ENCODE assay signal across 14 cellular contexts in the genomic region with DNA sequence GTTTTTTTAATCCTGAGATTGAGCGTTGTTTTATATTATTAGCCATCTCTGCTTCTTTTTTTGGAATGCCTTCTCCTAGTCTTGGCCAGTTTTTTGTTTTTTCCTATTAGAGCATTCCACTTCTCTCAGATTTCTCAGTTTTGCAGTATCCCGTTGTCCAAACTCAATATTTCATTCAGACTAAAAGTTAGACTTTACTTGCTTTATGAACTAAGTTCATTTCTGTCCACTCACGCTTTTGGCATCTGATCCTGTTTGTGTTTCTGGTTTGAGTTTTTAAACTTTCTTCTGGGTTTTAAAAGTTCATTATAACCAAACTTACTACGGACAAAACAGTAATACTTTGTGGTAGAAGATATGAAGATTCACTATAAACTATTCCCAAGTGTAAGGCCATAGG.
A peak's percentile ranks its signal among the peaks of the same experiment; 100 is the strongest.
DNase-seq lines count a peak whose midpoint lies in the region; ATAC-seq and TF ChIP-seq lines count a peak whose summit lies in the region.
"Had no signal": no experiment of that assay in that cellular context is flagged by ENCODE, and none has a peak within 500 bp of the region (broad histone marks: within the 10 kb centered on the region; RNA-seq: fewer than 3 reads in every experiment).

No MANE protein-coding gene starts in this region.

- TF ChIP-seq CTCF in left ventricle myocardium inferior (IDR thresholded peaks at IDR 0.05; ENCODE audit: borderline replicate concordance), result no peak
- TF ChIP-seq CTCF in gastrocnemius medialis (IDR thresholded peaks at IDR 0.05 in 4 of 5, conservative IDR thresholded peaks at IDR 0.05 in 1 of 5), result no peak
- TF ChIP-seq CTCF in vagina (IDR thresholded peaks at IDR 0.05), result no peak

- in situ Hi-C loops in gastrocnemius medialis (cut with MboI; ENCODE audit: low sequenced_read_pairs in 4 of 4), result no loop called here

- intact Hi-C loops in left ventricle myocardium inferior (cut with micrococcal nuclease) (no loop called here), left ventricle myocardium superior (cut with micrococcal nuclease) (loop anchor here (10.0 kb wide), 1 partner anchor 777 kb away; no protein-coding TSS in a partner anchor), gastrocnemius medialis (cut with DNase I; ENCODE audit: low total_unique reads) (loop anchor here (5.0 kb wide), 1 partner anchor 784 kb away; no protein-coding TSS in a partner anchor), vagina (cut with DNase I) (no loop called here)

- DNase-seq in left ventricle myocardium inferior (no peak), left ventricle myocardium superior (no peak), fibroblast of peridontal ligament (ENCODE audit: extremely low read depth) (peak; percentile 4), gastrocnemius medialis (no peak), vagina (ENCODE audit: extremely low spot score in 2 of 2) (no peak), NCI-H446 treated with DMSO at 0.1 percent for 48 hours (lab: John Stamatoyannopoulos, UW) (no peak), amygdala (lab: John Stamatoyannopoulos, UW) (no peak)
- DNase-seq: activated naive CD8-positive, alpha-beta T cell treated with anti-CD3 and anti-CD28 coated beads for 36 hours; foreskin keratinocyte; H9; stimulated activated CD4-positive, alpha-beta T cell treated with anti-CD3 and anti-CD28 coated beads, Interleukin-4, amount 100 ng/mL, for 4 hours had no signal

- no peaks in the 10 kb centered on the region for H3K9me3 ChIP-seq in left ventricle myocardium inferior (replicated peaks)
- no peaks in the 10 kb centered on the region for H3K9me3 ChIP-seq in gastrocnemius medialis
- no peaks in the 10 kb centered on the region for H3K9me3 ChIP-seq in vagina

- H3K36me3 ChIP-seq in left ventricle myocardium inferior, result no peaks in the 10 kb centered on the region
- H3K36me3 ChIP-seq in gastrocnemius medialis, result no peaks in the 10 kb centered on the region
- H3K36me3 ChIP-seq in vagina, result no peaks in the 10 kb centered on the region

- H3K27ac ChIP-seq in left ventricle myocardium inferior (replicated peaks) (peak overlapping the region; percentile 92), gastrocnemius medialis (peak overlapping the region; percentile 63 to 79 (median 72)), vagina (peak overlapping the region; percentile 34)
- H3K27ac ChIP-seq: foreskin keratinocyte had no signal

- no peak for ATAC-seq in left ventricle myocardium superior
- no peak for ATAC-seq in gastrocnemius medialis
- no peak for ATAC-seq in SK-N-SH treated with all-trans-retinoic acid at 6 μM for 48 hours
- ATAC-seq: foreskin keratinocyte, K562 had no signal

- no peak for TF ChIP-seq POLR2A in gastrocnemius medialis (IDR thresholded peaks at IDR 0.05)
- no peak for TF ChIP-seq POLR2A in vagina (IDR thresholded peaks at IDR 0.05)

- H3K4me1 ChIP-seq in left ventricle myocardium inferior, result peaks cover 49% of the 10 kb centered on the region
- peaks cover 27 to 29% of the 10 kb centered on the region in 2 donors for H3K4me1 ChIP-seq in gastrocnemius medialis
- peaks cover 20% of the 10 kb centered on the region for H3K4me1 ChIP-seq in vagina
- H3K4me1 ChIP-seq: foreskin keratinocyte had no signal

- no peaks in the 10 kb centered on the region for H3K27me3 ChIP-seq in left ventricle myocardium inferior (ENCODE audit: low read depth)
- no peaks in the 10 kb centered on the region for H3K27me3 ChIP-seq in gastrocnemius medialis
- H3K27me3 ChIP-seq in vagina, result no peaks in the 10 kb centered on the region
- H3K27me3 ChIP-seq: foreskin keratinocyte had no signal

- H3K4me3 ChIP-seq in left ventricle myocardium inferior (peak overlapping the region; percentile 53), gastrocnemius medialis (peak overlapping the region in 1 of 4 donors; percentile 49), vagina (no peak overlapping the region)
- H3K4me3 ChIP-seq: K562, skin epidermis had no signal

TF ChIP-seq in SK-N-SH treated with all-trans-retinoic acid at 6 μM for 48 hours, 23 proteins besides CTCF, POLR2A, EP300 and RAD21:
- TF ChIP-seq TOX (CRISPR knock-in tag; IDR thresholded peaks at IDR 0.05; ENCODE audit: borderline replicate concordance) (no peak), ISL1 (CRISPR knock-in tag; IDR thresholded peaks at IDR 0.05) (no peak), GLIS3 (CRISPR knock-in tag; IDR thresholded peaks at IDR 0.05) (no peak), ARNTL (CRISPR knock-in tag; IDR thresholded peaks at IDR 0.05; ENCODE audit: borderline replicate concordance, low read depth) (no peak), OSR1 (CRISPR knock-in tag; IDR thresholded peaks at IDR 0.05) (no peak), CSDC2 (CRISPR knock-in tag; IDR thresholded peaks at IDR 0.05) (no peak), PPARA (CRISPR knock-in tag; IDR thresholded peaks at IDR 0.05; ENCODE audit: borderline replicate concordance) (no peak), ZC3H10 (CRISPR knock-in tag; IDR thresholded peaks at IDR 0.05) (no peak), ESRRG (CRISPR knock-in tag; IDR thresholded peaks at IDR 0.05) (no peak), TCF4 (CRISPR knock-in tag; IDR thresholded peaks at IDR 0.05; ENCODE audit: borderline replicate concordance) (no peak), ZNF565 (CRISPR knock-in tag; conservative IDR thresholded peaks at IDR 0.05; ENCODE audit: low read depth) (no peak), BACH2 (CRISPR knock-in tag; IDR thresholded peaks at IDR 0.05; ENCODE audit: borderline replicate concordance) (no peak), SNAI2 (CRISPR knock-in tag; IDR thresholded peaks at IDR 0.05) (no peak), ZFP30 (CRISPR knock-in tag; IDR thresholded peaks at IDR 0.05) (no peak)
- TF ChIP-seq, protein P1, sequence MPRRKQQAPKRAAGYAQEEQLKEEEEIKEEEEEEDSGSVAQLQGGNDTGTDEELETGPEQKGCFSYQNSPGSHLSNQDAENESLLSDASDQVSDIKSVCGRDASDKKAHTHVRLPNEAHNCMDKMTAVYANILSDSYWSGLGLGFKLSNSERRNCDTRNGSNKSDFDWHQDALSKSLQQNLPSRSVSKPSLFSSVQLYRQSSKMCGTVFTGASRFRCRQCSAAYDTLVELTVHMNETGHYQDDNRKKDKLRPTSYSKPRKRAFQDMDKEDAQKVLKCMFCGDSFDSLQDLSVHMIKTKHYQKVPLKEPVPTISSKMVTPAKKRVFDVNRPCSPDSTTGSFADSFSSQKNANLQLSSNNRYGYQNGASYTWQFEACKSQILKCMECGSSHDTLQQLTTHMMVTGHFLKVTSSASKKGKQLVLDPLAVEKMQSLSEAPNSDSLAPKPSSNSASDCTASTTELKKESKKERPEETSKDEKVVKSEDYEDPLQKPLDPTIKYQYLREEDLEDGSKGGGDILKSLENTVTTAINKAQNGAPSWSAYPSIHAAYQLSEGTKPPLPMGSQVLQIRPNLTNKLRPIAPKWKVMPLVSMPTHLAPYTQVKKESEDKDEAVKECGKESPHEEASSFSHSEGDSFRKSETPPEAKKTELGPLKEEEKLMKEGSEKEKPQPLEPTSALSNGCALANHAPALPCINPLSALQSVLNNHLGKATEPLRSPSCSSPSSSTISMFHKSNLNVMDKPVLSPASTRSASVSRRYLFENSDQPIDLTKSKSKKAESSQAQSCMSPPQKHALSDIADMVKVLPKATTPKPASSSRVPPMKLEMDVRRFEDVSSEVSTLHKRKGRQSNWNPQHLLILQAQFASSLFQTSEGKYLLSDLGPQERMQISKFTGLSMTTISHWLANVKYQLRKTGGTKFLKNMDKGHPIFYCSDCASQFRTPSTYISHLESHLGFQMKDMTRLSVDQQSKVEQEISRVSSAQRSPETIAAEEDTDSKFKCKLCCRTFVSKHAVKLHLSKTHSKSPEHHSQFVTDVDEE (CRISPR knock-in tag; IDR thresholded peaks at IDR 0.05), result no peak
- TF ChIP-seq, protein P2, sequence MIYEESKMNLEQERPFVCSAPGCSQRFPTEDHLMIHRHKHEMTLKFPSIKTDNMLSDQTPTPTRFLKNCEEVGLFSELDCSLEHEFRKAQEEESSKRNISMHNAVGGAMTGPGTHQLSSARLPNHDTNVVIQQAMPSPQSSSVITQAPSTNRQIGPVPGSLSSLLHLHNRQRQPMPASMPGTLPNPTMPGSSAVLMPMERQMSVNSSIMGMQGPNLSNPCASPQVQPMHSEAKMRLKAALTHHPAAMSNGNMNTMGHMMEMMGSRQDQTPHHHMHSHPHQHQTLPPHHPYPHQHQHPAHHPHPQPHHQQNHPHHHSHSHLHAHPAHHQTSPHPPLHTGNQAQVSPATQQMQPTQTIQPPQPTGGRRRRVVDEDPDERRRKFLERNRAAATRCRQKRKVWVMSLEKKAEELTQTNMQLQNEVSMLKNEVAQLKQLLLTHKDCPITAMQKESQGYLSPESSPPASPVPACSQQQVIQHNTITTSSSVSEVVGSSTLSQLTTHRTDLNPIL (CRISPR knock-in tag; IDR thresholded peaks at IDR 0.05; ENCODE audit: low read depth), result no peak

Comparison
In these comparisons a context has a peak if more than half of its experiments do, and no peak if none do; other contexts are left out.
1. intact Hi-C loops: an anchor here in left ventricle myocardium superior (10.0 kb wide) and gastrocnemius medialis (5.0 kb wide); none called in left ventricle myocardium inferior and vagina.
2. H3K27ac ChIP-seq: peak in every context shown above with its lines; median percentile 92 in left ventricle myocardium inferior; 72 in gastrocnemius medialis; 34 in vagina.